Comparison of ENCODE assay signal across 1 cellular context in genomic region chr1:56644941-56645662, GRCh38.
TF ChIP-seq lines count a peak whose summit lies in the region.

TSS of gene PRKAA2 (plus strand) at chr1:56645314. CDS start at chr1:56645388, 74 bp downstream.

TF ChIP-seq in HepG2, 621 proteins besides CTCF, POLR2A, EP300 and RAD21 (continued from another document and continues in another):
- no peak for TF ChIP-seq ZNF280D (CRISPR knock-in tag; IDR thresholded peaks at IDR 0.05)
- no peak for TF ChIP-seq ZNF33A (CRISPR knock-in tag; IDR thresholded peaks at IDR 0.05; ENCODE audit: borderline replicate concordance)
- no peak for TF ChIP-seq SP140L (CRISPR knock-in tag; IDR thresholded peaks at IDR 0.05; ENCODE audit: borderline replicate concordance)
- TF ChIP-seq ZNF556 (CRISPR knock-in tag; IDR thresholded peaks at IDR 0.05; ENCODE audit: borderline replicate concordance), result peak; percentile 70; the same call in 1 of the 2 replicates
- TF ChIP-seq KDM1A (CRISPR knock-in tag; IDR thresholded peaks at IDR 0.05), result no peak
- no peak for TF ChIP-seq ZBTB38 (CRISPR knock-in tag; IDR thresholded peaks at IDR 0.05)
- no peak for TF ChIP-seq CBX1 (IDR thresholded peaks at IDR 0.05; ENCODE audit: low read depth)
- peak; percentile 79 for TF ChIP-seq TAF1 (CRISPR knock-in tag; IDR thresholded peaks at IDR 0.05)
- TF ChIP-seq UBTF (CRISPR knock-in tag; IDR thresholded peaks at IDR 0.05), result peak; percentile 85
- no peak for TF ChIP-seq ZNF782 (CRISPR knock-in tag; IDR thresholded peaks at IDR 0.05; ENCODE audit: borderline replicate concordance)
- no peak for TF ChIP-seq JARID2 (CRISPR knock-in tag; IDR thresholded peaks at IDR 0.05; ENCODE audit: insufficient replicate concordance)
- TF ChIP-seq SMYD3 (CRISPR knock-in tag; IDR thresholded peaks at IDR 0.05), result 0 out of 2 replicates have a peak, but pooled peaks have one; percentile 9
- no peak for TF ChIP-seq RFX1 (IDR thresholded peaks at IDR 0.05)
- no peak for TF ChIP-seq THAP8 (CRISPR knock-in tag; IDR thresholded peaks at IDR 0.05; ENCODE audit: borderline replicate concordance)
- no peak for TF ChIP-seq ZNF17 (CRISPR knock-in tag; IDR thresholded peaks at IDR 0.05)
- TF ChIP-seq RELA (CRISPR knock-in tag; IDR thresholded peaks at IDR 0.05), result no peak
- no peak for TF ChIP-seq ZNF674 (CRISPR knock-in tag; IDR thresholded peaks at IDR 0.05; ENCODE audit: low read depth)
- no peak for TF ChIP-seq PRMT3 (CRISPR knock-in tag; IDR thresholded peaks at IDR 0.05; ENCODE audit: borderline replicate concordance, low read depth)
- TF ChIP-seq SMAD1 (CRISPR knock-in tag; IDR thresholded peaks at IDR 0.05; ENCODE audit: borderline replicate concordance, low read depth), result no peak
- no peak for TF ChIP-seq TERF1 (CRISPR knock-in tag; IDR thresholded peaks at IDR 0.05)
- TF ChIP-seq ZNF597 (CRISPR knock-in tag; IDR thresholded peaks at IDR 0.05), result no peak
- peak; percentile 34; the same call in 1 of the 2 replicates for TF ChIP-seq MAZ (IDR thresholded peaks at IDR 0.05; ENCODE audit: borderline replicate concordance, low read depth, low read length)
- no peak; the same call in 1 of the 2 replicates for TF ChIP-seq MAZ (CRISPR knock-in tag; IDR thresholded peaks at IDR 0.05; ENCODE audit: low read depth)
- TF ChIP-seq ZNF235 (CRISPR knock-in tag; IDR thresholded peaks at IDR 0.05; ENCODE audit: borderline replicate concordance), result no peak
- no peak for TF ChIP-seq JUND (CRISPR knock-in tag; IDR thresholded peaks at IDR 0.05)
- no peak for TF ChIP-seq ZNF383 (CRISPR knock-in tag; IDR thresholded peaks at IDR 0.05; ENCODE audit: borderline replicate concordance)
- no peak for TF ChIP-seq NR3C1 (CRISPR knock-in tag; IDR thresholded peaks at IDR 0.05)
- TF ChIP-seq THAP9 (CRISPR knock-in tag; IDR thresholded peaks at IDR 0.05; ENCODE audit: borderline replicate concordance), result no peak
- TF ChIP-seq ZNF644 (CRISPR knock-in tag; IDR thresholded peaks at IDR 0.05; ENCODE audit: low read depth), result no peak
- 0 out of 2 replicates have a peak, but pooled peaks have one; percentile 9 for TF ChIP-seq MXD3 (CRISPR knock-in tag; IDR thresholded peaks at IDR 0.05)
- no peak for TF ChIP-seq HNF4G (IDR thresholded peaks at IDR 0.05; ENCODE audit: borderline replicate concordance, low read depth, low read length)
- TF ChIP-seq HNF4G (CRISPR knock-in tag; IDR thresholded peaks at IDR 0.05; ENCODE audit: borderline replicate concordance, low read depth), result 0 out of 2 replicates have a peak, but pooled peaks have one; percentile 12
- TF ChIP-seq KDM4B (CRISPR knock-in tag; IDR thresholded peaks at IDR 0.05), result no peak
- TF ChIP-seq ZNF75D (CRISPR knock-in tag; IDR thresholded peaks at IDR 0.05; ENCODE audit: borderline replicate concordance), result no peak
- peak; percentile 13 for TF ChIP-seq XRCC5 (optimal IDR thresholded peaks at IDR 0.05; ENCODE audit: low read length)
- TF ChIP-seq EEA1 (CRISPR knock-in tag; IDR thresholded peaks at IDR 0.05; ENCODE audit: borderline replicate concordance), result peak; percentile 10; the same call in 1 of the 2 replicates
- no peak for TF ChIP-seq ZFYVE20 (CRISPR knock-in tag; IDR thresholded peaks at IDR 0.05; ENCODE audit: borderline replicate concordance, low read depth)
- TF ChIP-seq RAD51 (IDR thresholded peaks at IDR 0.05; ENCODE audit: borderline replicate concordance), result no peak
- 0 out of 2 replicates have a peak, but pooled peaks have one; percentile 22 for TF ChIP-seq HOXD1 (CRISPR knock-in tag; IDR thresholded peaks at IDR 0.05)
- no peak for TF ChIP-seq BATF2 (CRISPR knock-in tag; IDR thresholded peaks at IDR 0.05)
- TF ChIP-seq SYNCRIP (IDR thresholded peaks at IDR 0.05; ENCODE audit: insufficient read depth, low read depth, low read length), result no peak
- TF ChIP-seq XBP1 (CRISPR knock-in tag; IDR thresholded peaks at IDR 0.05), result no peak
- no peak for TF ChIP-seq ZFP41 (CRISPR knock-in tag; IDR thresholded peaks at IDR 0.05; ENCODE audit: borderline replicate concordance)
- TF ChIP-seq ZNF720 (CRISPR knock-in tag; IDR thresholded peaks at IDR 0.05), result no peak
- TF ChIP-seq CHCHD3 (CRISPR knock-in tag; IDR thresholded peaks at IDR 0.05), result no peak
- TF ChIP-seq GPBP1L1 (CRISPR knock-in tag; IDR thresholded peaks at IDR 0.05), result no peak
- no peak for TF ChIP-seq CEBPB (IDR thresholded peaks at IDR 0.05; ENCODE audit: borderline replicate concordance, low read depth, low read length)
- no peak for TF ChIP-seq ZBTB3 (CRISPR knock-in tag; IDR thresholded peaks at IDR 0.05; ENCODE audit: borderline replicate concordance, low read depth)
- TF ChIP-seq ZNF746 (CRISPR knock-in tag; IDR thresholded peaks at IDR 0.05), result no peak
- TF ChIP-seq ZNF431 (CRISPR knock-in tag; IDR thresholded peaks at IDR 0.05; ENCODE audit: borderline replicate concordance, low read depth), result peak; percentile 91; the same call in 1 of the 2 replicates
- TF ChIP-seq DBP (CRISPR knock-in tag; IDR thresholded peaks at IDR 0.05; ENCODE audit: not compliant biosample characterization), result no peak
- no peak for TF ChIP-seq U2AF1 (optimal IDR thresholded peaks at IDR 0.05; ENCODE audit: low read depth, low read length)
